16 cellular contexts compared by ENCODE assay signal in genomic region chr3:186237915-186238314, GRCh38.
DNase-seq lines count a peak whose midpoint lies in the region; ATAC-seq and TF ChIP-seq lines count a peak whose summit lies in the region.
"Had no signal": no experiment of that assay in that cellular context is flagged by ENCODE, and none has a peak within 500 bp of the region (broad histone marks: within the 10 kb centered on the region; RNA-seq: fewer than 3 reads in every experiment).

No MANE protein-coding gene starts in this region.

- H3K27me3 ChIP-seq in BLaER1: no peaks in the 10 kb centered on the region
- no peaks in the 10 kb centered on the region for H3K27me3 ChIP-seq in upper lobe of left lung
- no peaks in the 10 kb centered on the region for H3K27me3 ChIP-seq in mesendoderm (ENCODE audit: insufficient read depth, low read length, poor library complexity)

- H3K4me3 ChIP-seq in BLaER1 (no peak overlapping the region), GM12864 (ENCODE audit: low read depth, low read length) (no peak overlapping the region), upper lobe of left lung (no peak overlapping the region), mesendoderm (ENCODE audit: low read length) (no peak overlapping the region)
- H3K4me3 ChIP-seq: HAP-1 had no signal

- peak overlapping the region; percentile 82 for H3K4me2 ChIP-seq in BLaER1
- no peak overlapping the region for H3K4me2 ChIP-seq in mesendoderm (ENCODE audit: low read length)

- no peak overlapping the region for H4K8ac ChIP-seq in mesendoderm (ENCODE audit: low read depth, low read length)

- 79% methylated on average over 2 of the region's 2 CpGs for WGBS in upper lobe of left lung, 2 donors
- no CpG with 5 or more reads among the region's 2 CpGs for WGBS in mesendoderm (ENCODE audit: extremely low coverage, insufficient coverage, low lambda C conversion rate)

- no peak for TF ChIP-seq EP300 in upper lobe of left lung (IDR thresholded peaks at IDR 0.05)

- no peaks in the 10 kb centered on the region for H4K20me1 ChIP-seq in BLaER1

- H4K5ac ChIP-seq in mesendoderm (ENCODE audit: low read length): no peak overlapping the region

- no peak overlapping the region for H2BK15ac ChIP-seq in mesendoderm (replicated peaks; ENCODE audit: low read depth)

- H3K36me3 ChIP-seq in BLaER1: 0 out of 2 replicates have a peak, but pooled peaks cover 3% of the 10 kb centered on the region
- no peaks in the 10 kb centered on the region for H3K36me3 ChIP-seq in upper lobe of left lung
- no peaks in the 10 kb centered on the region for H3K36me3 ChIP-seq in mesendoderm (ENCODE audit: control insufficient read depth, insufficient read depth, low read length)
- H3K36me3 ChIP-seq: HAP-1 had no signal

- H3K27ac ChIP-seq in BLaER1: no peak overlapping the region
- no peak overlapping the region for H3K27ac ChIP-seq in upper lobe of left lung
- H3K27ac ChIP-seq in mesendoderm (ENCODE audit: low read depth, low read length): no peak overlapping the region
- H3K27ac ChIP-seq: C4-2B had no signal

- H3K4me1 ChIP-seq in BLaER1 (peaks cover 54% of the 10 kb centered on the region), upper lobe of left lung (peaks cover 9 to 41% (median 22%) of the 10 kb centered on the region in 4 donors), mesendoderm (ENCODE audit: control insufficient read depth, low read depth, low read length) (no peaks in the 10 kb centered on the region)
- H3K4me1 ChIP-seq: HAP-1 had no signal

- H3K23ac ChIP-seq in mesendoderm (ENCODE audit: low read length): no peak overlapping the region

- no peaks in the 10 kb centered on the region for H3K79me2 ChIP-seq in mesendoderm (ENCODE audit: control insufficient read depth, insufficient read depth, low read length)

- no peak for TF ChIP-seq CTCF in GM12864 (IDR thresholded peaks at IDR 0.05; ENCODE audit: low read depth, low read length, missing control alignments)
- no peak for TF ChIP-seq CTCF in upper lobe of left lung (IDR thresholded peaks at IDR 0.05)

- no peak overlapping the region for H2AK5ac ChIP-seq in mesendoderm (ENCODE audit: low read length)

- ATAC-seq in HG03175 (IDR thresholded peaks at IDR 0.05; ENCODE audit: unreplicated experiment) (peak; percentile 40), upper lobe of left lung (ENCODE audit: low FRiP score in 2 of 2) (no peak), HG03097 (IDR thresholded peaks at IDR 0.05; ENCODE audit: low FRiP score, unreplicated experiment) (no peak)
- ATAC-seq: HepG2 had no signal

- H3K9me3 ChIP-seq in BLaER1: peaks cover 5% of the 10 kb centered on the region; the same call in 1 of the 2 replicates
- H3K9me3 ChIP-seq in upper lobe of left lung: no peaks in the 10 kb centered on the region
- H3K9me3 ChIP-seq: Caco-2, HAP-1 had no signal

- no peak overlapping the region for H3K56ac ChIP-seq in mesendoderm (ENCODE audit: low read length)

- no peak for TF ChIP-seq POLR2A in upper lobe of left lung (IDR thresholded peaks at IDR 0.05)

- H2BK120ac ChIP-seq in mesendoderm (ENCODE audit: low read depth, low read length): no peak overlapping the region

- DNase-seq in GM12864 (ENCODE audit: low read depth): peak; percentile 72
- DNase-seq in RPMI8226: peak; percentile 64
- DNase-seq in upper lobe of left lung: no peak
- no peak for DNase-seq in stimulated activated CD4-positive, alpha-beta T cell treated with anti-CD3 and anti-CD28 coated beads, Interleukin-2, amount 100 ng/mL, for 48 hours
- no peak for DNase-seq in mesendoderm
- DNase-seq: 8988T; Caco-2; CD4-positive, alpha-beta T cell; Kasumi-1; KBM-7 had no signal

- no peak overlapping the region for H3K4ac ChIP-seq in mesendoderm (ENCODE audit: low read depth, low read length)

- H3K9ac ChIP-seq in BLaER1: no peak overlapping the region
- H3K9ac ChIP-seq in mesendoderm (ENCODE audit: low read length): no peak overlapping the region

- no peak overlapping the region for H2BK5ac ChIP-seq in mesendoderm (ENCODE audit: low read length)

- H3K18ac ChIP-seq in mesendoderm (ENCODE audit: low read length): no peak overlapping the region

- H3K79me1 ChIP-seq in mesendoderm (ENCODE audit: low read length): no peaks in the 10 kb centered on the region

Comparison
In these comparisons a context has a peak if more than half of its experiments do, and no peak if none do; other contexts are left out.
1. DNase-seq: peak in GM12864 (single experiment) and RPMI8226 (single experiment); none in upper lobe of left lung (0 of 2), stimulated activated CD4-positive, alpha-beta T cell treated with anti-CD3 and anti-CD28 coated beads, Interleukin-2, amount 100 ng/mL, for 48 hours (0 of 2) and mesendoderm (single experiment).